Comparison of ENCODE assay signal across 13 cellular contexts in the genomic region with DNA sequence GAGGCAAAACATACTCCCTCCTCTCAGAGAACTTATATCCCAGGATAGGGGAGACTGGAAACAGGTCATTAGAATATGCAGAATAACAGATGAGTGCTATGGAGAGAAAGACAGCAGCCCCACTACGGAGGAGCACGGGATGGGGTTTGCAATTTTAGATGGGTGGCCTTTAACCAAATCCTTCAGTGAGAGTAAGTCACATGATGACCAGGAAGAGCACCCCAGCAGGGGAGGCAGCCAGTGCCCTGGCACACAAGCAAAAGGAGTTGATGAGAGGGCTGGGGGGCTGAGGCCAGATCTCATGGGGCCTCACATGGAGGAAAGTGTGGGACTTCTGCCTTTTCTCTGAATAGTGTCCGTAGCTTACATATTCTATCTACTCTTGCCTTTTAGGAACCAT. TPM values are rescaled to one million over a fixed set of nuclear protein-coding genes. Genes with fewer than 3 reads are reported as not detected.
DNase-seq lines count a peak whose midpoint lies in the region; ATAC-seq and TF ChIP-seq lines count a peak whose summit lies in the region.
"Had no signal": no experiment of that assay in that cellular context is flagged by ENCODE, and none has a peak within 500 bp of the region (broad histone marks: within the 10 kb centered on the region; RNA-seq: fewer than 3 reads in every experiment).

No MANE protein-coding gene starts in this region.

- H3K79me2 ChIP-seq in mesendoderm (ENCODE audit: control insufficient read depth, insufficient read depth, low read length), result peaks cover 3% of the 10 kb centered on the region

- H3K27ac Mint-ChIP-seq in CD8-positive, alpha-beta T cell, result peak overlapping the region; percentile 96
- peak overlapping the region; percentile 86 to 90 for H3K27ac Mint-ChIP-seq in T-cell

- H3K56ac ChIP-seq in mesendoderm (ENCODE audit: low read length), result no peak overlapping the region

- no peak overlapping the region for H3K4me2 ChIP-seq in mesendoderm (ENCODE audit: low read length)
- H3K4me2 ChIP-seq: smooth muscle cell had no signal

- no peak overlapping the region for H4K5ac ChIP-seq in mesendoderm (ENCODE audit: low read length)

- no peak overlapping the region for H2BK120ac ChIP-seq in mesendoderm (ENCODE audit: low read depth, low read length)

- no peak for DNase-seq in CD8-positive, alpha-beta T cell
- DNase-seq in T-cell (no peak), esophagus squamous epithelium (lab: John Stamatoyannopoulos, UW) (no peak), DMS 273 (lab: John Stamatoyannopoulos, UW; ENCODE audit: unreplicated experiment) (no peak), SKM-1 treated with dmso at 0.1 percent for 144 hours (lab: John Stamatoyannopoulos, UW; ENCODE audit: unreplicated experiment) (no peak), mesendoderm (no peak)
- DNase-seq: activated CD4-positive, alpha-beta T cell treated with anti-CD3 and anti-CD28 coated beads for 4 hours; amniotic stem cell; mucosa of descending colon; NCI-H748 treated with DMSO at 0.1 percent for 48 hours had no signal

- no peak overlapping the region for H3K4ac ChIP-seq in mesendoderm (ENCODE audit: low read depth, low read length)

- CTCF ChIA-PET in CD8-positive, alpha-beta T cell (lab: Charles Lee), result interaction anchor here (1.1 to 3.3 kb wide), 3 partner anchors 11 to 122 kb away, joined by 3 to 24 read pairs (median 3); no protein-coding TSS in a partner anchor
- CTCF ChIA-PET in T-cell (lab: Charles Lee), result interaction anchor here in 1 of 2 donors (0.6 kb wide), 1 partner anchor 193 kb away, joined by 5 read pairs; no protein-coding TSS in a partner anchor

- no peak overlapping the region for H4K8ac ChIP-seq in mesendoderm (ENCODE audit: low read depth, low read length)

- no peak overlapping the region for H3K27ac ChIP-seq in CD8-positive, alpha-beta T cell (ENCODE audit: low read depth, low read length)
- peak overlapping the region in 3 of 4 donors; percentile 54 to 83 (median 79) for H3K27ac ChIP-seq in esophagus squamous epithelium
- peak overlapping the region; percentile 83 for H3K27ac ChIP-seq in skeletal muscle tissue (ENCODE audit: low read depth, low read length)
- H3K27ac ChIP-seq in mesendoderm (ENCODE audit: low read depth, low read length), result no peak overlapping the region

- WGBS in esophagus squamous epithelium, 2 donors, result 74 to 84% methylated on average over 2 to 3 of the region's 3 CpGs
- no CpG with 5 or more reads among the region's 3 CpGs for WGBS in mesendoderm (ENCODE audit: extremely low coverage, insufficient coverage, low lambda C conversion rate)

- H3K4me1 ChIP-seq in CD8-positive, alpha-beta T cell (ENCODE audit: insufficient read depth, low read length), result peaks cover 28% of the 10 kb centered on the region
- H3K4me1 ChIP-seq in esophagus squamous epithelium, result peaks cover 0 to 46% (median 41%) of the 10 kb centered on the region in 3 donors
- peaks cover 30 to 45% (median 35%) of the 10 kb centered on the region in 3 donors for H3K4me1 ChIP-seq in skeletal muscle tissue (ENCODE audit: control insufficient read depth in 3 of 3, insufficient read depth in 3 of 3, low read length in 3 of 3)
- no peaks in the 10 kb centered on the region for H3K4me1 ChIP-seq in mesendoderm (ENCODE audit: control insufficient read depth, low read depth, low read length)

- H3K27me3 ChIP-seq in CD8-positive, alpha-beta T cell (ENCODE audit: insufficient read depth, low read length), result no peaks in the 10 kb centered on the region
- no peaks in the 10 kb centered on the region for H3K27me3 ChIP-seq in esophagus squamous epithelium
- H3K27me3 ChIP-seq in skeletal muscle tissue (ENCODE audit: control insufficient read depth in 3 of 3, insufficient read depth in 3 of 3, low read length in 3 of 3), result no peaks in the 10 kb centered on the region
- no peaks in the 10 kb centered on the region for H3K27me3 ChIP-seq in mesendoderm (ENCODE audit: insufficient read depth, low read length, poor library complexity)

- no peaks in the 10 kb centered on the region for H3K9me3 ChIP-seq in CD8-positive, alpha-beta T cell (ENCODE audit: low read length)
- H3K9me3 ChIP-seq in esophagus squamous epithelium, result no peaks in the 10 kb centered on the region
- H3K9me3 ChIP-seq in skeletal muscle tissue (ENCODE audit: control insufficient read depth in 3 of 3, low read length in 3 of 3), result no peaks in the 10 kb centered on the region
- H3K9me3 ChIP-seq: mucosa of descending colon had no signal

- H3K27me3 Mint-ChIP-seq in CD8-positive, alpha-beta T cell (ENCODE audit: low read depth), result no peaks in the 10 kb centered on the region
- H3K27me3 Mint-ChIP-seq in T-cell, result no peaks in the 10 kb centered on the region

- no peak overlapping the region for H3K4me3 ChIP-seq in CD8-positive, alpha-beta T cell (ENCODE audit: low read depth, low read length)
- H3K4me3 ChIP-seq in esophagus squamous epithelium, result no peak overlapping the region
- H3K4me3 ChIP-seq in skeletal muscle tissue (ENCODE audit: low read length in 3 of 3), result no peak overlapping the region
- H3K4me3 ChIP-seq in mesendoderm (ENCODE audit: low read length), result no peak overlapping the region
- H3K4me3 ChIP-seq: mucosa of descending colon, smooth muscle cell had no signal

- ATAC-seq in CD8-positive, alpha-beta T cell, result no peak
- no peak for ATAC-seq in T-cell (replicated peaks in 1 of 4)
- no peak for ATAC-seq in GM18519 (IDR thresholded peaks at IDR 0.05; ENCODE audit: low FRiP score, unreplicated experiment)

- TF ChIP-seq POLR2A in esophagus squamous epithelium (IDR thresholded peaks at IDR 0.05), result no peak

- no peaks in the 10 kb centered on the region for H3K9me3 Mint-ChIP-seq in CD8-positive, alpha-beta T cell
- H3K9me3 Mint-ChIP-seq in T-cell, result no peaks in the 10 kb centered on the region

- H3K4me3 Mint-ChIP-seq in CD8-positive, alpha-beta T cell, result no peak overlapping the region
- no peak overlapping the region for H3K4me3 Mint-ChIP-seq in T-cell

- H3K18ac ChIP-seq in mesendoderm (ENCODE audit: low read length), result no peak overlapping the region

- H3K36me3 ChIP-seq in CD8-positive, alpha-beta T cell (ENCODE audit: insufficient read depth, low read length), result peaks cover 18% of the 10 kb centered on the region
- peaks cover 14 to 36% (median 16%) of the 10 kb centered on the region in 3 donors for H3K36me3 ChIP-seq in esophagus squamous epithelium
- peaks cover 19 to 29% (median 26%) of the 10 kb centered on the region in 3 donors for H3K36me3 ChIP-seq in skeletal muscle tissue (ENCODE audit: control insufficient read depth in 3 of 3, insufficient read depth in 3 of 3, low read length in 3 of 3)
- H3K36me3 ChIP-seq in mesendoderm (ENCODE audit: control insufficient read depth, insufficient read depth, low read length), result peaks cover 15% of the 10 kb centered on the region

- POLR2A ChIA-PET in CD8-positive, alpha-beta T cell (lab: Charles Lee), result interaction anchor here (2.0 kb wide), 1 partner anchor 9 kb away, joined by 13 read pairs; no protein-coding TSS in a partner anchor
- POLR2A ChIA-PET in T-cell (lab: Charles Lee), result interaction anchor here in 1 of 2 donors (0.6 kb wide), 1 partner anchor 369 kb away, joined by 3 read pairs; no protein-coding TSS in a partner anchor

- peak overlapping the region in 1 of 3 donors; percentile 64 for H3K9ac ChIP-seq in skeletal muscle tissue (ENCODE audit: low read depth in 1 of 3, low read length in 3 of 3)
- no peak overlapping the region for H3K9ac ChIP-seq in mesendoderm (ENCODE audit: low read length)

- intact Hi-C loops in CD8-positive, alpha-beta T cell (cut with DNase I, micrococcal nuclease), result loop anchor here in 1 of 2 experiments (2.0 to 10.0 kb wide), 4 partner anchors 29 to 397 kb away; no protein-coding TSS in a partner anchor
- intact Hi-C loops in esophagus squamous epithelium (cut with DNase I), result no loop called here

- H2BK15ac ChIP-seq in mesendoderm (replicated peaks; ENCODE audit: low read depth), result no peak overlapping the region

- H3K23ac ChIP-seq in mesendoderm (ENCODE audit: low read length), result no peak overlapping the region

- peaks cover 56% of the 10 kb centered on the region for H3K36me3 Mint-ChIP-seq in CD8-positive, alpha-beta T cell
- peaks cover 31% of the 10 kb centered on the region for H3K36me3 Mint-ChIP-seq in T-cell

- H3K4me1 Mint-ChIP-seq in CD8-positive, alpha-beta T cell (ENCODE audit: low read depth), result peaks cover 39% of the 10 kb centered on the region
- peaks cover 32 to 43% (median 41%) of the 10 kb centered on the region in 3 donors for H3K4me1 Mint-ChIP-seq in T-cell

- H2BK5ac ChIP-seq in mesendoderm (ENCODE audit: low read length), result no peak overlapping the region

- no peak for TF ChIP-seq CTCF in CD8-positive, alpha-beta T cell (IDR thresholded peaks at IDR 0.05)
- no peak for TF ChIP-seq CTCF in esophagus squamous epithelium (IDR thresholded peaks at IDR 0.05)

- H3K79me1 ChIP-seq in mesendoderm (ENCODE audit: low read length), result peaks cover 1% of the 10 kb centered on the region

- H2AK5ac ChIP-seq in mesendoderm (ENCODE audit: low read length), result no peak overlapping the region

RNA-seq across cellular contexts. Expression of a gene that starts 43.0 kb away (rescaled TPM):
- total RNA-seq in CD8-positive, alpha-beta T cell, result 100 to 1,000 TPM; 114 to 118 TPM
- total RNA-seq in T-cell, result 10 to 100 TPM; 36.9 to 71.6 (median 46.2) TPM
- 10 to 100 TPM; 27.3 to 39.2 (median 32.8) TPM for total RNA-seq in esophagus squamous epithelium
- 83.5 TPM for total RNA-seq in skeletal muscle tissue
- polyA plus RNA-seq in mesendoderm (2013, experiment 1 of 2), result 29.1 TPM
- 31.2 TPM for polyA plus RNA-seq in mesendoderm (2013, experiment 2 of 2)

Comparison
In these comparisons a context has a peak if more than half of its experiments do, and no peak if none do; other contexts are left out.
1. H3K27ac ChIP-seq: peak in esophagus squamous epithelium (3 of 4) and skeletal muscle tissue (single experiment); none in CD8-positive, alpha-beta T cell (single experiment) and mesendoderm (single experiment).